ENCODE assay signal across 11 cellular contexts in genomic region chr21:36388076-36388475, GRCh38.
"Had no signal": no experiment of that assay in that cellular context is flagged by ENCODE, and none has a peak within 500 bp of the region (broad histone marks: within the 10 kb centered on the region; RNA-seq: fewer than 3 reads in every experiment).

No MANE protein-coding gene starts in this region.

- H3K27me3 Mint-ChIP-seq: activated CD4-positive, alpha-beta memory T cell treated with anti-CD3 and anti-CD28 coated beads, Interleukin-2, amount 10 ng/mL, durations not matched to agents 7 days and 5 days; activated CD4-positive, alpha-beta T cell treated with anti-CD3 and anti-CD28 coated beads for 36 hours; naive thymus-derived CD8-positive, alpha-beta T cell; stimulated activated naive B cell treated with anti-CD40 and anti-IgM and Interleukin-4, amounts not matched to agents 10 μg/mL and 1 μg/mL and 100 μg/mL, for 72 hours had no signal

- H3K9me3 Mint-ChIP-seq: activated CD4-positive, alpha-beta memory T cell treated with anti-CD3 and anti-CD28 coated beads, Interleukin-2, amount 10 ng/mL, durations not matched to agents 7 days and 5 days; activated T-cell treated with anti-CD3 and anti-CD28 coated beads, Interleukin-2, amount 50 U/mL, for 72 hours had no signal

- DNase-seq: activated CD4-positive, alpha-beta memory T cell treated with anti-CD3 and anti-CD28 coated beads, Interleukin-2, amount 10 ng/mL, durations not matched to agents 7 days and 5 days; activated CD4-positive, alpha-beta T cell treated with anti-CD3 and anti-CD28 coated beads for 36 hours; activated CD8-positive, alpha-beta memory T cell treated with anti-CD3 and anti-CD28 coated beads, Interleukin-2, amount 50 U/mL, for 4 hours; activated T-cell treated with anti-CD3 and anti-CD28 coated beads, Interleukin-2, amount 50 U/mL, for 72 hours; aorta; dermis blood vessel endothelial cell; naive thymus-derived CD8-positive, alpha-beta T cell; right lobe of liver; stimulated activated CD4-positive, alpha-beta T cell treated with anti-CD3 and anti-CD28 coated beads, Interleukin-2, amount 100 ng/mL, for 24 hours; stimulated activated naive B cell treated with anti-CD40 and anti-IgM and Interleukin-4, amounts not matched to agents 10 μg/mL and 1 μg/mL and 100 μg/mL, for 72 hours; T1000 had no signal

- H3K27ac Mint-ChIP-seq: activated CD4-positive, alpha-beta memory T cell treated with anti-CD3 and anti-CD28 coated beads, Interleukin-2, amount 10 ng/mL, durations not matched to agents 7 days and 5 days; activated CD4-positive, alpha-beta T cell treated with anti-CD3 and anti-CD28 coated beads for 36 hours; stimulated activated naive B cell treated with anti-CD40 and anti-IgM and Interleukin-4, amounts not matched to agents 10 μg/mL and 1 μg/mL and 100 μg/mL, for 72 hours had no signal

- ATAC-seq: activated CD4-positive, alpha-beta T cell treated with anti-CD3 and anti-CD28 coated beads for 36 hours; activated T-cell treated with anti-CD3 and anti-CD28 coated beads, Interleukin-2, amount 50 U/mL, for 72 hours; naive thymus-derived CD8-positive, alpha-beta T cell; right lobe of liver; stimulated activated naive B cell treated with anti-CD40 and anti-IgM and Interleukin-4, amounts not matched to agents 10 μg/mL and 1 μg/mL and 100 μg/mL, for 72 hours had no signal

- H3K4me3 Mint-ChIP-seq: activated CD4-positive, alpha-beta memory T cell treated with anti-CD3 and anti-CD28 coated beads, Interleukin-2, amount 10 ng/mL, durations not matched to agents 7 days and 5 days; activated CD4-positive, alpha-beta T cell treated with anti-CD3 and anti-CD28 coated beads for 36 hours; stimulated activated naive B cell treated with anti-CD40 and anti-IgM and Interleukin-4, amounts not matched to agents 10 μg/mL and 1 μg/mL and 100 μg/mL, for 72 hours had no signal
